In the genomic region with DNA sequence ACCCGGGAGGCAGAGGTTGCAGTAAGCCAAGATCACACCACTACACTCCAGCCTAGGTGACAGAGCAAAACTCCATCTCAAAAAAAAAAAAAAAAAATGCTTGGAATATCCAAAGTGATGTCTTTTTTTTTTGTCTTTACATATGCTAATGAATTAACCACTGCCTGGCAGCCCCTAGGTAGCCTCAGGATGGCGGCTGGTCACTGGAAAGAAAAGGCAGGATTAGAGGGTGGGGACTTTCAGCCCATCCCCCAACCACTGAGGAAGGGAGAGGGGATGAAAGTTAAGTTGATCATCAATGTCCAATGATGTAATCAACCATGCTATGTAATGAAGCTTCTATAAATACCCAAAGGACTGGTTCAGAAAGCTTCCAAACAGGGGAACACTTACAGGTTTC, we compare ENCODE assay signal across 13 cellular contexts. TPM values are rescaled to one million over a fixed set of nuclear protein-coding genes. Genes with fewer than 3 reads are reported as not detected.
DNase-seq lines count a peak whose midpoint lies in the region; ATAC-seq and TF ChIP-seq lines count a peak whose summit lies in the region.
"Had no signal": no experiment of that assay in that cellular context is flagged by ENCODE, and none has a peak within 500 bp of the region (broad histone marks: within the 10 kb centered on the region; RNA-seq: fewer than 3 reads in every experiment).

No MANE protein-coding gene starts in this region.

- no peak overlapping the region for H3K4me3 Mint-ChIP-seq in endodermal cell

- no peak for ATAC-seq in left lung
- ATAC-seq: A549, HepG2 had no signal

- H3K9ac ChIP-seq in HUES48 (ENCODE audit: low read depth, low read length): no peak overlapping the region
- no peak overlapping the region for H3K9ac ChIP-seq in endodermal cell (ENCODE audit: extremely low read depth, low read length, poor library complexity, severe bottlenecking)

- no peaks in the 10 kb centered on the region; the same call in 1 of the 2 replicates for H3K27me3 ChIP-seq in H7 (ENCODE audit: control insufficient read depth, insufficient read depth, low read length)
- H3K27me3 ChIP-seq in HUES48 (ENCODE audit: control insufficient read depth, insufficient read depth, low read length): no peaks in the 10 kb centered on the region
- no peaks in the 10 kb centered on the region for H3K27me3 ChIP-seq in endodermal cell (ENCODE audit: control insufficient read depth, insufficient read depth, low read length, poor library complexity, severe bottlenecking)
- H3K27me3 ChIP-seq in right atrium auricular region: no peaks in the 10 kb centered on the region
- no peaks in the 10 kb centered on the region for H3K27me3 ChIP-seq in left lung
- H3K27me3 ChIP-seq: BE2C had no signal

- H3K36me3 ChIP-seq in H7 (replicated peaks; ENCODE audit: control insufficient read depth, insufficient read depth, low read length): no peaks in the 10 kb centered on the region
- H3K36me3 ChIP-seq in HUES48 (ENCODE audit: control insufficient read depth, insufficient read depth, low read length): no peaks in the 10 kb centered on the region
- H3K36me3 ChIP-seq in endodermal cell (ENCODE audit: control insufficient read depth, insufficient read depth, low read length): no peaks in the 10 kb centered on the region
- H3K36me3 ChIP-seq in right atrium auricular region: no peaks in the 10 kb centered on the region
- H3K36me3 ChIP-seq in left lung: no peaks in the 10 kb centered on the region
- H3K36me3 ChIP-seq: BE2C had no signal

- intact Hi-C loops in left lung (cut with DNase I): no loop called here

- DNase-seq in H7 (peak; percentile 54), endodermal cell (peak; percentile 56), right atrium auricular region (ENCODE audit: low spot score) (no peak), Kasumi-1 (lab: John Stamatoyannopoulos, UW) (no peak), left lung (no peak)
- DNase-seq: BE2C; CD4-positive, alpha-beta memory T cell; DMS79; GOT3 had no signal

- no peak for TF ChIP-seq CTCF in endodermal cell (conservative IDR thresholded peaks at IDR 0.05)
- no peak for TF ChIP-seq CTCF in right atrium auricular region (IDR thresholded peaks at IDR 0.05)
- TF ChIP-seq CTCF in left lung (IDR thresholded peaks at IDR 0.05): no peak

- H3K4me3 ChIP-seq in H7 (ENCODE audit: insufficient read depth, low read depth, low read length) (no peak overlapping the region), HUES48 (ENCODE audit: low read depth, low read length) (0 out of 2 replicates have a peak overlapping the region, but pooled peaks have one; percentile 17), endodermal cell (ENCODE audit: low read length) (no peak overlapping the region), right atrium auricular region (no peak overlapping the region), left lung (no peak overlapping the region)
- H3K4me3 ChIP-seq: A549 had no signal

- H3K36me3 Mint-ChIP-seq in endodermal cell (ENCODE audit: low read depth): no peaks in the 10 kb centered on the region

- H3K9me3 ChIP-seq in HUES48 (ENCODE audit: control insufficient read depth, insufficient read depth, low read length) (no peaks in the 10 kb centered on the region), endodermal cell (ENCODE audit: control insufficient read depth, low read length) (no peaks in the 10 kb centered on the region), right atrium auricular region (no peaks in the 10 kb centered on the region), left lung (no peaks in the 10 kb centered on the region)
- H3K9me3 ChIP-seq: A549, BE2C had no signal

- H3K4me1 Mint-ChIP-seq in endodermal cell: peaks cover 6% of the 10 kb centered on the region

- no peak overlapping the region for H3K27ac Mint-ChIP-seq in endodermal cell

- no peaks in the 10 kb centered on the region for H3K9me3 Mint-ChIP-seq in endodermal cell
- H3K9me3 Mint-ChIP-seq: CD4-positive, alpha-beta memory T cell had no signal

- H3K4me1 ChIP-seq in HUES48 (ENCODE audit: control insufficient read depth, insufficient read depth, low read length) (peaks cover 14% of the 10 kb centered on the region), endodermal cell (ENCODE audit: control insufficient read depth, insufficient read depth, low read length) (no peaks in the 10 kb centered on the region), right atrium auricular region (no peaks in the 10 kb centered on the region), left lung (no peaks in the 10 kb centered on the region)
- H3K4me1 ChIP-seq: A549, BE2C had no signal

- 60% methylated on average over 2 of the region's 2 CpGs; no CpG with 5 or more reads in 1 of the 2 experiments for WGBS in endodermal cell (ENCODE audit: insufficient coverage in 1 of 2, insufficient read length in 1 of 2), 2 experiments

- no peaks in the 10 kb centered on the region for H3K27me3 Mint-ChIP-seq in endodermal cell (ENCODE audit: insufficient read depth)
- H3K27me3 Mint-ChIP-seq: CD4-positive, alpha-beta memory T cell had no signal

- H3K27ac ChIP-seq in HUES48 (ENCODE audit: low read depth, low read length) (no peak overlapping the region), endodermal cell (ENCODE audit: low read depth, low read length) (no peak overlapping the region), right atrium auricular region (no peak overlapping the region), left lung (no peak overlapping the region)
- H3K27ac ChIP-seq: A549, C4-2B had no signal

RNA-seq across cellular contexts. Expression of a gene that starts 26.8 kb away (rescaled TPM):
- total RNA-seq in H7 (2014; rRNA removed; shearing (Covaris generic)): 4.2 and 5.6 TPM in 2 replicates
- total RNA-seq in endodermal cell (10 to 100 TPM in 1 of 2 donors, 1 to 10 TPM in 1; 9.6 to 11.2 TPM), right atrium auricular region (10 to 100 TPM in 1 of 2 donors, 1 to 10 TPM in 1; 9.5 to 13.0 TPM), left lung (1 to 10 TPM in 1 of 2 donors, under 1 TPM in 1; 0.79 to 1.4 TPM)
- 18.5 TPM for polyA plus RNA-seq in endodermal cell (2013, experiment 1 of 2)
- 17.5 TPM for polyA plus RNA-seq in endodermal cell (2013, experiment 2 of 2)

RNA-seq across cellular contexts. Expression of a gene that starts 51.7 kb away (rescaled TPM):
- 21.3 and 24.8 TPM in 2 replicates for total RNA-seq in H7 (2014; rRNA removed; shearing (Covaris generic))
- 10 to 100 TPM; 36.0 to 46.0 TPM for total RNA-seq in endodermal cell
- polyA plus RNA-seq in endodermal cell (2013, experiment 1 of 2): 66.6 TPM
- polyA plus RNA-seq in endodermal cell (2013, experiment 2 of 2): 76.0 TPM
- total RNA-seq in right atrium auricular region: 1 to 10 TPM; 8.4 to 9.7 TPM
- total RNA-seq in left lung: 10 to 100 TPM; 45.7 to 52.7 TPM

Comparison
In these comparisons a context has a peak if more than half of its experiments do, and no peak if none do; other contexts are left out.
1. DNase-seq: peak in H7 (single experiment) and endodermal cell (single experiment); none in right atrium auricular region (single experiment), Kasumi-1 (0 of 2) and left lung (0 of 2).